Comparison of ENCODE assay signal across 1 cellular context in the genomic region with DNA sequence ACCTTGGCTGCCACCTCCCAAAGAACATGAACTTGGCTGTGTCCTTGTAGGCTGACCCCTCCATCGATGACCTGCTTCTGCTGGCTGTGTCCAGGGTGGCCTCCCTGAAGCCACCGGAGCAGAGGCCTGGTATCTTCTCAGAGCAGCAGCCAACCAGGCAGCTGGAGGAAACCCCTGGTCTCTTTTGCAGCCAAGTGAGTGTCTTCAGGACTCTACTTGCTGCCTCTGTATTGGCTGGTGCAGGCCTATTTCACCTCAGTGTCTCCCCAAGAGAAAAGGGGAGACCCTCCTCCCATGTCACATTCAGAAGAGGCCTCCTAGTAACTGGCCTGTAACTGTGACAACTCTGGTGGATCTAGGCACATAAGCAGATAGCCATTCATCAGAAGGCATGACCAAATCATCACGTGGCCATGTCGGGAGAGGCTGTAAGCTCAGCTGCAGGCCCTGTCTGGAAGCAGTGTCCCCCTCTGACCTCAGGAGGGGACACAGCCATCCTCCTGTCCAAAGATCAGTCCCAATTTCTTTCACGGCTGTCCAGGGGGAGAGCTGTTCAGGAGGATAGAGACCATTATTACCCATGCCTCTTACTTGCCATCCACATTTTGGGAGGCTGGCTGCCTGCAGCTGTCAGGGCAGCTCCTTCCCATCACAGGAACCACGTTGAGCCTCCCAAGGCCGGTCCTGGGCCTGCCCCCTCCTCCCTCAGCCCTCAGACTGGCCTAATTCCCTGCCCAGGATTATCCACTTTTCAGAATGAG.
A peak's percentile ranks its signal among the peaks of the same experiment; 100 is the strongest.
TF ChIP-seq lines count a peak whose summit lies in the region.

No MANE protein-coding gene starts in this region.

TF ChIP-seq in HepG2, 621 proteins besides CTCF, POLR2A, EP300 and RAD21 (continued from another document and continues in another):
- TF ChIP-seq POGZ (CRISPR knock-in tag; IDR thresholded peaks at IDR 0.05) = peak; percentile 59
- TF ChIP-seq SPEN (CRISPR knock-in tag; IDR thresholded peaks at IDR 0.05; ENCODE audit: low read depth) = peak; percentile 83; the same call in 1 of the 2 replicates
- no peak for TF ChIP-seq CBX1 (IDR thresholded peaks at IDR 0.05; ENCODE audit: low read depth)
- TF ChIP-seq, protein P1, sequence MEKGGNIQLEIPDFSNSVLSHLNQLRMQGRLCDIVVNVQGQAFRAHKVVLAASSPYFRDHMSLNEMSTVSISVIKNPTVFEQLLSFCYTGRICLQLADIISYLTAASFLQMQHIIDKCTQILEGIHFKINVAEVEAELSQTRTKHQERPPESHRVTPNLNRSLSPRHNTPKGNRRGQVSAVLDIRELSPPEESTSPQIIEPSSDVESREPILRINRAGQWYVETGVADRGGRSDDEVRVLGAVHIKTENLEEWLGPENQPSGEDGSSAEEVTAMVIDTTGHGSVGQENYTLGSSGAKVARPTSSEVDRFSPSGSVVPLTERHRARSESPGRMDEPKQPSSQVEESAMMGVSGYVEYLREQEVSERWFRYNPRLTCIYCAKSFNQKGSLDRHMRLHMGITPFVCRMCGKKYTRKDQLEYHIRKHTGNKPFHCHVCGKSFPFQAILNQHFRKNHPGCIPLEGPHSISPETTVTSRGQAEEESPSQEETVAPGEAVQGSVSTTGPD (CRISPR knock-in tag; IDR thresholded peaks at IDR 0.05) = no peak
- TF ChIP-seq, protein P2, sequence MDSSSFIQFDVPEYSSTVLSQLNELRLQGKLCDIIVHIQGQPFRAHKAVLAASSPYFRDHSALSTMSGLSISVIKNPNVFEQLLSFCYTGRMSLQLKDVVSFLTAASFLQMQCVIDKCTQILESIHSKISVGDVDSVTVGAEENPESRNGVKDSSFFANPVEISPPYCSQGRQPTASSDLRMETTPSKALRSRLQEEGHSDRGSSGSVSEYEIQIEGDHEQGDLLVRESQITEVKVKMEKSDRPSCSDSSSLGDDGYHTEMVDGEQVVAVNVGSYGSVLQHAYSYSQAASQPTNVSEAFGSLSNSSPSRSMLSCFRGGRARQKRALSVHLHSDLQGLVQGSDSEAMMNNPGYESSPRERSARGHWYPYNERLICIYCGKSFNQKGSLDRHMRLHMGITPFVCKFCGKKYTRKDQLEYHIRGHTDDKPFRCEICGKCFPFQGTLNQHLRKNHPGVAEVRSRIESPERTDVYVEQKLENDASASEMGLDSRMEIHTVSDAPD (CRISPR knock-in tag; IDR thresholded peaks at IDR 0.05) = peak; percentile 88
- peak; percentile 58; the same call in 1 of the 2 replicates for TF ChIP-seq ZMYM4 (CRISPR knock-in tag; IDR thresholded peaks at IDR 0.05)
- TF ChIP-seq SATB2 (CRISPR knock-in tag; IDR thresholded peaks at IDR 0.05) = no peak
- TF ChIP-seq BRCA1 (CRISPR knock-in tag; IDR thresholded peaks at IDR 0.05) = no peak
- TF ChIP-seq AGO2 (optimal IDR thresholded peaks at IDR 0.05; ENCODE audit: low read depth, low read length) = no peak
- TF ChIP-seq FOSL2 (CRISPR knock-in tag; IDR thresholded peaks at IDR 0.05) = 0 out of 2 replicates have a peak, but pooled peaks have one; percentile 0
- 0 out of 2 replicates have a peak, but pooled peaks have one; percentile 78 for TF ChIP-seq SNAPC2 (CRISPR knock-in tag; IDR thresholded peaks at IDR 0.05)
- TF ChIP-seq ZNF460 (CRISPR knock-in tag; IDR thresholded peaks at IDR 0.05; ENCODE audit: borderline replicate concordance) = no peak
- TF ChIP-seq LCORL (IDR thresholded peaks at IDR 0.05) = peak; percentile 55; the same call in 1 of the 2 replicates
- peak; percentile 99 for TF ChIP-seq LCORL (CRISPR knock-in tag; IDR thresholded peaks at IDR 0.05)
- TF ChIP-seq, protein P3, sequence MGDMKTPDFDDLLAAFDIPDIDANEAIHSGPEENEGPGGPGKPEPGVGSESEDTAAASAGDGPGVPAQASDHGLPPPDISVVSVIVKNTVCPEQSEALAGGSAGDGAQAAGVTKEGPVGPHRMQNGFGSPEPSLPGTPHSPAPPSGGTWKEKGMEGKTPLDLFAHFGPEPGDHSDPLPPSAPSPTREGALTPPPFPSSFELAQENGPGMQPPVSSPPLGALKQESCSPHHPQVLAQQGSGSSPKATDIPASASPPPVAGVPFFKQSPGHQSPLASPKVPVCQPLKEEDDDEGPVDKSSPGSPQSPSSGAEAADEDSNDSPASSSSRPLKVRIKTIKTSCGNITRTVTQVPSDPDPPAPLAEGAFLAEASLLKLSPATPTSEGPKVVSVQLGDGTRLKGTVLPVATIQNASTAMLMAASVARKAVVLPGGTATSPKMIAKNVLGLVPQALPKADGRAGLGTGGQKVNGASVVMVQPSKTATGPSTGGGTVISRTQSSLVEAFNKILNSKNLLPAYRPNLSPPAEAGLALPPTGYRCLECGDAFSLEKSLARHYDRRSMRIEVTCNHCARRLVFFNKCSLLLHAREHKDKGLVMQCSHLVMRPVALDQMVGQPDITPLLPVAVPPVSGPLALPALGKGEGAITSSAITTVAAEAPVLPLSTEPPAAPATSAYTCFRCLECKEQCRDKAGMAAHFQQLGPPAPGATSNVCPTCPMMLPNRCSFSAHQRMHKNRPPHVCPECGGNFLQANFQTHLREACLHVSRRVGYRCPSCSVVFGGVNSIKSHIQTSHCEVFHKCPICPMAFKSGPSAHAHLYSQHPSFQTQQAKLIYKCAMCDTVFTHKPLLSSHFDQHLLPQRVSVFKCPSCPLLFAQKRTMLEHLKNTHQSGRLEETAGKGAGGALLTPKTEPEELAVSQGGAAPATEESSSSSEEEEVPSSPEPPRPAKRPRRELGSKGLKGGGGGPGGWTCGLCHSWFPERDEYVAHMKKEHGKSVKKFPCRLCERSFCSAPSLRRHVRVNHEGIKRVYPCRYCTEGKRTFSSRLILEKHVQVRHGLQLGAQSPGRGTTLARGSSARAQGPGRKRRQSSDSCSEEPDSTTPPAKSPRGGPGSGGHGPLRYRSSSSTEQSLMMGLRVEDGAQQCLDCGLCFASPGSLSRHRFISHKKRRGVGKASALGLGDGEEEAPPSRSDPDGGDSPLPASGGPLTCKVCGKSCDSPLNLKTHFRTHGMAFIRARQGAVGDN (CRISPR knock-in tag; IDR thresholded peaks at IDR 0.05) = peak; percentile 94
- no peak for TF ChIP-seq CREB1 (IDR thresholded peaks at IDR 0.05)
- TF ChIP-seq CREB1 (CRISPR knock-in tag; IDR thresholded peaks at IDR 0.05) = 0 out of 2 replicates have a peak, but pooled peaks have one; percentile 12
- TF ChIP-seq NR2F2 (IDR thresholded peaks at IDR 0.05; ENCODE audit: borderline replicate concordance, low read depth) = no peak; the same call in 1 of the 2 replicates
- TF ChIP-seq, protein P4, sequence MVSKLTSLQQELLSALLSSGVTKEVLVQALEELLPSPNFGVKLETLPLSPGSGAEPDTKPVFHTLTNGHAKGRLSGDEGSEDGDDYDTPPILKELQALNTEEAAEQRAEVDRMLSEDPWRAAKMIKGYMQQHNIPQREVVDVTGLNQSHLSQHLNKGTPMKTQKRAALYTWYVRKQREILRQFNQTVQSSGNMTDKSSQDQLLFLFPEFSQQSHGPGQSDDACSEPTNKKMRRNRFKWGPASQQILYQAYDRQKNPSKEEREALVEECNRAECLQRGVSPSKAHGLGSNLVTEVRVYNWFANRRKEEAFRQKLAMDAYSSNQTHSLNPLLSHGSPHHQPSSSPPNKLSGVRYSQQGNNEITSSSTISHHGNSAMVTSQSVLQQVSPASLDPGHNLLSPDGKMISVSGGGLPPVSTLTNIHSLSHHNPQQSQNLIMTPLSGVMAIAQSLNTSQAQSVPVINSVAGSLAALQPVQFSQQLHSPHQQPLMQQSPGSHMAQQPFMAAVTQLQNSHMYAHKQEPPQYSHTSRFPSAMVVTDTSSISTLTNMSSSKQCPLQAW (CRISPR knock-in tag; IDR thresholded peaks at IDR 0.05) = peak; percentile 84
- TF ChIP-seq ZNF530 (CRISPR knock-in tag; IDR thresholded peaks at IDR 0.05; ENCODE audit: low read depth) = no peak
- TF ChIP-seq ZNF205 (CRISPR knock-in tag; IDR thresholded peaks at IDR 0.05) = no peak; the same call in 1 of the 2 replicates
- TF ChIP-seq ZNF660 (CRISPR knock-in tag; IDR thresholded peaks at IDR 0.05; ENCODE audit: borderline replicate concordance, low read depth) = no peak
- TF ChIP-seq ZNF75D (CRISPR knock-in tag; IDR thresholded peaks at IDR 0.05; ENCODE audit: borderline replicate concordance) = no peak
- TF ChIP-seq ZNF30 (CRISPR knock-in tag; IDR thresholded peaks at IDR 0.05) = no peak
- TF ChIP-seq MBNL3 (CRISPR knock-in tag; conservative IDR thresholded peaks at IDR 0.05) = no peak
- TF ChIP-seq HMG20A (CRISPR knock-in tag; IDR thresholded peaks at IDR 0.05; ENCODE audit: borderline replicate concordance) = no peak
- TF ChIP-seq, protein P5, sequence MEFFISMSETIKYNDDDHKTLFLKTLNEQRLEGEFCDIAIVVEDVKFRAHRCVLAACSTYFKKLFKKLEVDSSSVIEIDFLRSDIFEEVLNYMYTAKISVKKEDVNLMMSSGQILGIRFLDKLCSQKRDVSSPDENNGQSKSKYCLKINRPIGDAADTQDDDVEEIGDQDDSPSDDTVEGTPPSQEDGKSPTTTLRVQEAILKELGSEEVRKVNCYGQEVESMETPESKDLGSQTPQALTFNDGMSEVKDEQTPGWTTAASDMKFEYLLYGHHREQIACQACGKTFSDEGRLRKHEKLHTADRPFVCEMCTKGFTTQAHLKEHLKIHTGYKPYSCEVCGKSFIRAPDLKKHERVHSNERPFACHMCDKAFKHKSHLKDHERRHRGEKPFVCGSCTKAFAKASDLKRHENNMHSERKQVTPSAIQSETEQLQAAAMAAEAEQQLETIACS (CRISPR knock-in tag; IDR thresholded peaks at IDR 0.05) = no peak
- TF ChIP-seq TEAD2 (CRISPR knock-in tag; IDR thresholded peaks at IDR 0.05) = no peak
- no peak for TF ChIP-seq NFE2L1 (CRISPR knock-in tag; IDR thresholded peaks at IDR 0.05; ENCODE audit: borderline replicate concordance)
- no peak for TF ChIP-seq ZNF317 (CRISPR knock-in tag; IDR thresholded peaks at IDR 0.05)
- TF ChIP-seq, protein P6, sequence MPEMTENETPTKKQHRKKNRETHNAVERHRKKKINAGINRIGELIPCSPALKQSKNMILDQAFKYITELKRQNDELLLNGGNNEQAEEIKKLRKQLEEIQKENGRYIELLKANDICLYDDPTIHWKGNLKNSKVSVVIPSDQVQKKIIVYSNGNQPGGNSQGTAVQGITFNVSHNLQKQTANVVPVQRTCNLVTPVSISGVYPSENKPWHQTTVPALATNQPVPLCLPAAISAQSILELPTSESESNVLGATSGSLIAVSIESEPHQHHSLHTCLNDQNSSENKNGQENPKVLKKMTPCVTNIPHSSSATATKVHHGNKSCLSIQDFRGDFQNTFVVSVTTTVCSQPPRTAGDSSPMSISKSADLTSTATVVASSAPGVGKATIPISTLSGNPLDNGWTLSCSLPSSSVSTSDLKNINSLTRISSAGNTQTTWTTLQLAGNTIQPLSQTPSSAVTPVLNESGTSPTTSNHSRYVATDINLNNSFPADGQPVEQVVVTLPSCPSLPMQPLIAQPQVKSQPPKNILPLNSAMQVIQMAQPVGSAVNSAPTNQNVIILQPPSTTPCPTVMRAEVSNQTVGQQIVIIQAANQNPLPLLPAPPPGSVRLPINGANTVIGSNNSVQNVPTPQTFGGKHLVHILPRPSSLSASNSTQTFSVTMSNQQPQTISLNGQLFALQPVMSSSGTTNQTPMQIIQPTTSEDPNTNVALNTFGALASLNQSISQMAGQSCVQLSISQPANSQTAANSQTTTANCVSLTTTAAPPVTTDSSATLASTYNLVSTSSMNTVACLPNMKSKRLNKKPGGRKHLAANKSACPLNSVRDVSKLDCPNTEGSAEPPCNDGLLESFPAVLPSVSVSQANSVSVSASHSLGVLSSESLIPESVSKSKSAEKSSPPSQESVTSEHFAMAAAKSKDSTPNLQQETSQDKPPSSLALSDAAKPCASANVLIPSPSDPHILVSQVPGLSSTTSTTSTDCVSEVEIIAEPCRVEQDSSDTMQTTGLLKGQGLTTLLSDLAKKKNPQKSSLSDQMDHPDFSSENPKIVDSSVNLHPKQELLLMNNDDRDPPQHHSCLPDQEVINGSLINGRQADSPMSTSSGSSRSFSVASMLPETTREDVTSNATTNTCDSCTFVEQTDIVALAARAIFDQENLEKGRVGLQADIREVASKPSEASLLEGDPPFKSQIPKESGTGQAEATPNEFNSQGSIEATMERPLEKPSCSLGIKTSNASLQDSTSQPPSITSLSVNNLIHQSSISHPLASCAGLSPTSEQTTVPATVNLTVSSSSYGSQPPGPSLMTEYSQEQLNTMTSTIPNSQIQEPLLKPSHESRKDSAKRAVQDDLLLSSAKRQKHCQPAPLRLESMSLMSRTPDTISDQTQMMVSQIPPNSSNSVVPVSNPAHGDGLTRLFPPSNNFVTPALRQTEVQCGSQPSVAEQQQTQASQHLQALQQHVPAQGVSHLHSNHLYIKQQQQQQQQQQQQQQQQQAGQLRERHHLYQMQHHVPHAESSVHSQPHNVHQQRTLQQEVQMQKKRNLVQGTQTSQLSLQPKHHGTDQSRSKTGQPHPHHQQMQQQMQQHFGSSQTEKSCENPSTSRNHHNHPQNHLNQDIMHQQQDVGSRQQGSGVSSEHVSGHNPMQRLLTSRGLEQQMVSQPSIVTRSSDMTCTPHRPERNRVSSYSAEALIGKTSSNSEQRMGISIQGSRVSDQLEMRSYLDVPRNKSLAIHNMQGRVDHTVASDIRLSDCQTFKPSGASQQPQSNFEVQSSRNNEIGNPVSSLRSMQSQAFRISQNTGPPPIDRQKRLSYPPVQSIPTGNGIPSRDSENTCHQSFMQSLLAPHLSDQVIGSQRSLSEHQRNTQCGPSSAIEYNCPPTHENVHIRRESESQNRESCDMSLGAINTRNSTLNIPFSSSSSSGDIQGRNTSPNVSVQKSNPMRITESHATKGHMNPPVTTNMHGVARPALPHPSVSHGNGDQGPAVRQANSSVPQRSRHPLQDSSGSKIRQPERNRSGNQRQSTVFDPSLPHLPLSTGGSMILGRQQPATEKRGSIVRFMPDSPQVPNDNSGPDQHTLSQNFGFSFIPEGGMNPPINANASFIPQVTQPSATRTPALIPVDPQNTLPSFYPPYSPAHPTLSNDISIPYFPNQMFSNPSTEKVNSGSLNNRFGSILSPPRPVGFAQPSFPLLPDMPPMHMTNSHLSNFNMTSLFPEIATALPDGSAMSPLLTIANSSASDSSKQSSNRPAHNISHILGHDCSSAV (CRISPR knock-in tag; IDR thresholded peaks at IDR 0.05; ENCODE audit: borderline replicate concordance) = no peak
- TF ChIP-seq, protein P7, sequence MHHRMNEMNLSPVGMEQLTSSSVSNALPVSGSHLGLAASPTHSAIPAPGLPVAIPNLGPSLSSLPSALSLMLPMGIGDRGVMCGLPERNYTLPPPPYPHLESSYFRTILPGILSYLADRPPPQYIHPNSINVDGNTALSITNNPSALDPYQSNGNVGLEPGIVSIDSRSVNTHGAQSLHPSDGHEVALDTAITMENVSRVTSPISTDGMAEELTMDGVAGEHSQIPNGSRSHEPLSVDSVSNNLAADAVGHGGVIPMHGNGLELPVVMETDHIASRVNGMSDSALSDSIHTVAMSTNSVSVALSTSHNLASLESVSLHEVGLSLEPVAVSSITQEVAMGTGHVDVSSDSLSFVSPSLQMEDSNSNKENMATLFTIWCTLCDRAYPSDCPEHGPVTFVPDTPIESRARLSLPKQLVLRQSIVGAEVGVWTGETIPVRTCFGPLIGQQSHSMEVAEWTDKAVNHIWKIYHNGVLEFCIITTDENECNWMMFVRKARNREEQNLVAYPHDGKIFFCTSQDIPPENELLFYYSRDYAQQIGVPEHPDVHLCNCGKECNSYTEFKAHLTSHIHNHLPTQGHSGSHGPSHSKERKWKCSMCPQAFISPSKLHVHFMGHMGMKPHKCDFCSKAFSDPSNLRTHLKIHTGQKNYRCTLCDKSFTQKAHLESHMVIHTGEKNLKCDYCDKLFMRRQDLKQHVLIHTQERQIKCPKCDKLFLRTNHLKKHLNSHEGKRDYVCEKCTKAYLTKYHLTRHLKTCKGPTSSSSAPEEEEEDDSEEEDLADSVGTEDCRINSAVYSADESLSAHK (CRISPR knock-in tag; IDR thresholded peaks at IDR 0.05; ENCODE audit: borderline replicate concordance) = no peak
- TF ChIP-seq ZNF619 (CRISPR knock-in tag; IDR thresholded peaks at IDR 0.05) = peak; percentile 91; the same call in 1 of the 2 replicates
- TF ChIP-seq SOX6 (IDR thresholded peaks at IDR 0.05) = no peak
- peak; percentile 68 for TF ChIP-seq SOX6 (CRISPR knock-in tag; IDR thresholded peaks at IDR 0.05)
- TF ChIP-seq CEBPG (CRISPR knock-in tag; IDR thresholded peaks at IDR 0.05) = peak; percentile 69
